Comparison of ENCODE assay signal across 8 cellular contexts in the genomic region with DNA sequence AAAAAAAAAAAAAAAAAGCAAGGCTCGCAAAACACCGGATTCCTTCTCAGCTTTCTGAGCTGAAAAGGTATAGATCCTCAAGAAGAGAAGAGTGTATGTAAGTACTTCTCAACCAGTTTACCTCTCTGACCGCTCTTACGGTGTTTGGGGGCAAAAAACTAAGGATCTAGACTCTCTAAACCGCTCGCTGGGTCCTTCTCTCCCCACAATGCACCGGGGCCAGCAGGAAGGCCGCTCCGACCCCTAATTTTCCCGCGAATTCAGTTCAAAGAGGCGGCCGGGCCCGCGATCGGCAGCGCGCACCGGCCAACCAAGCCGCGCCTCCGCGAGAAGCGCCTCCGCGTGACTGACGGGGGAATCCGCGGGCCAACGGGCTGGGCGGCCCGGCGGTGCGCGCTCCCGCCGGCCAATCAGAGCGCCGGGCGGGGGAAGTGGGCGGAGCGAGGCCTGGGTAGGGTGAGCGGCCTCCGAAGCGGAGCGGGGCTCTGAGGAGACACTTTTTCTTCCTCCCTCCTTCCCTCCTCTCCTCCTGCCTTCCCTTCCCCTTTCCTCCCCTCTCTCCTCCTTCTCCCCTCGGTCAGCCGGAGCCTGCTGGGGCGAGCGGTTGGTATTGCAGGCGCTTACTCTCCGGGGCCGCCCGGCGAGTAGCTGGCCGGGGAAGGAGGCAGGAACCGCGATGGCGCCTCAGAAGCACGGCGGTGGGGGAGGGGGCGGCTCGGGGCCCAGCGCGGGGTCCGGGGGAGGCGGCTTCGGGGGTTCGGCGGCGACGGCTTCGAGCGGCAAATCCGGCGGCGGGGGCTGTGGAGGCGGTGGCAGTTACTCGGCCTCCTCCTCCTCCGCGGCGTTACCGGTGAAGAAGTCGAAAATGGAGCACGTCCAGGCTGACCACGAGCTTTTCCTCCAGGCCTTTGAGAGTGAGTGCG.
DNase-seq lines count a peak whose midpoint lies in the region; ATAC-seq and TF ChIP-seq lines count a peak whose summit lies in the region.
"Not testable (repeated sequence)": the region's sequence is repeated elsewhere in the genome, so short reads cannot be mapped to it uniquely, and the experiment has no call there.

No MANE protein-coding gene starts in this region.

- peaks cover 39% of the 10 kb centered on the region for H3K36me3 Mint-ChIP-seq in activated T-cell treated with anti-CD3 and anti-CD28 coated beads, Interleukin-2, amount 50 U/mL, for 24 hours (ENCODE audit: low read depth)

- not testable (repeated sequence) for H3K27me3 Mint-ChIP-seq in activated T-cell treated with anti-CD3 and anti-CD28 coated beads, Interleukin-2, amount 50 U/mL, for 24 hours

- DNase-seq in DMS153 (lab: John Stamatoyannopoulos, UW): peak; percentile 66
- peak; percentile 59 for DNase-seq in Jurkat, Clone E6-1 (ENCODE audit: low read depth, low spot score)
- peak; percentile 91 for DNase-seq in activated T-cell treated with anti-CD3 and anti-CD28 coated beads, Interleukin-2, amount 50 U/mL, for 24 hours
- DNase-seq in stimulated activated CD8-positive, alpha-beta memory T cell treated with anti-CD3 and anti-CD28 coated beads, Interleukin-4, amount 100 ng/mL, for 24 hours (ENCODE audit: low read depth): peak; percentile 77

- peak overlapping the region; percentile 82 to 95 for H3K27ac ChIP-seq in esophagus (ENCODE audit: low read depth in 2 of 2, low read length in 1 of 2)
- peak overlapping the region; percentile 92 for H3K27ac ChIP-seq in muscle layer of colon (ENCODE audit: low read depth, low read length)

- H3K36me3 ChIP-seq in esophagus (ENCODE audit: control insufficient read depth in 2 of 2, insufficient read depth in 2 of 2, low read length in 1 of 2); muscle layer of colon (ENCODE audit: insufficient read depth, low read length): not testable (repeated sequence)

- not testable (repeated sequence) for H3K27me3 ChIP-seq in esophagus (ENCODE audit: control insufficient read depth in 1 of 2, insufficient read depth in 2 of 2, low read length in 2 of 2); muscle layer of colon (ENCODE audit: control insufficient read depth in 1 of 2, insufficient read depth in 2 of 2, low read length in 2 of 2)

- not testable (repeated sequence) for H3K9me3 ChIP-seq in esophagus (ENCODE audit: control insufficient read depth in 2 of 2, insufficient read depth in 1 of 2, low read depth in 1 of 2, low read length in 1 of 2); muscle layer of colon (ENCODE audit: low read length)

- H3K9me3 Mint-ChIP-seq in activated T-cell treated with anti-CD3 and anti-CD28 coated beads, Interleukin-2, amount 50 U/mL, for 24 hours: not testable (repeated sequence)

- H3K27ac Mint-ChIP-seq in activated T-cell treated with anti-CD3 and anti-CD28 coated beads, Interleukin-2, amount 50 U/mL, for 24 hours: peak overlapping the region; percentile 99

- H3K4me1 ChIP-seq in esophagus (ENCODE audit: control insufficient read depth in 2 of 2, insufficient read depth in 2 of 2, low read length in 1 of 2); muscle layer of colon (ENCODE audit: insufficient read depth, low read length): not testable (repeated sequence)

- H3K4me1 Mint-ChIP-seq in activated T-cell treated with anti-CD3 and anti-CD28 coated beads, Interleukin-2, amount 50 U/mL, for 24 hours (ENCODE audit: low read depth): peaks cover 34% of the 10 kb centered on the region

- not testable (repeated sequence) for H3K9ac ChIP-seq in muscle layer of colon (ENCODE audit: low read length)

- WGBS in esophagus, 2 donors: 0 to 1% methylated on average over 49 to 87 of the region's 87 CpGs

- peak overlapping the region; percentile 97 for H3K4me3 Mint-ChIP-seq in activated T-cell treated with anti-CD3 and anti-CD28 coated beads, Interleukin-2, amount 50 U/mL, for 24 hours

- peak; percentile 78 for ATAC-seq in GM21576 (IDR thresholded peaks at IDR 0.05; ENCODE audit: unreplicated experiment)

- peak overlapping the region; percentile 68 for H3K4me3 ChIP-seq in Jurkat, Clone E6-1 (ENCODE audit: low read length)
- H3K4me3 ChIP-seq in esophagus (ENCODE audit: low read depth in 1 of 2, low read length in 2 of 2) (peak overlapping the region; percentile 90 to 91), muscle layer of colon (ENCODE audit: low read depth in 1 of 2, low read length in 2 of 2) (peak overlapping the region; percentile 32 to 94)

TF ChIP-seq in PFSK-1, 5 proteins besides CTCF, POLR2A, EP300 and RAD21:
- TF ChIP-seq POLR2AphosphoS5 (IDR thresholded peaks at IDR 0.05; ENCODE audit: low read depth, low read length) (peak; percentile 82), TAF1 (IDR thresholded peaks at IDR 0.05; ENCODE audit: borderline replicate concordance, insufficient read depth, low read length) (peak; percentile 74)

Comparison
In these comparisons a context has a peak if more than half of its experiments do, and no peak if none do; other contexts are left out.
1. Peak in every context shown above with its lines: DNase-seq, ATAC-seq, H3K4me3 ChIP-seq and H3K27ac ChIP-seq.